13 cellular contexts compared by ENCODE assay signal in the genomic region with DNA sequence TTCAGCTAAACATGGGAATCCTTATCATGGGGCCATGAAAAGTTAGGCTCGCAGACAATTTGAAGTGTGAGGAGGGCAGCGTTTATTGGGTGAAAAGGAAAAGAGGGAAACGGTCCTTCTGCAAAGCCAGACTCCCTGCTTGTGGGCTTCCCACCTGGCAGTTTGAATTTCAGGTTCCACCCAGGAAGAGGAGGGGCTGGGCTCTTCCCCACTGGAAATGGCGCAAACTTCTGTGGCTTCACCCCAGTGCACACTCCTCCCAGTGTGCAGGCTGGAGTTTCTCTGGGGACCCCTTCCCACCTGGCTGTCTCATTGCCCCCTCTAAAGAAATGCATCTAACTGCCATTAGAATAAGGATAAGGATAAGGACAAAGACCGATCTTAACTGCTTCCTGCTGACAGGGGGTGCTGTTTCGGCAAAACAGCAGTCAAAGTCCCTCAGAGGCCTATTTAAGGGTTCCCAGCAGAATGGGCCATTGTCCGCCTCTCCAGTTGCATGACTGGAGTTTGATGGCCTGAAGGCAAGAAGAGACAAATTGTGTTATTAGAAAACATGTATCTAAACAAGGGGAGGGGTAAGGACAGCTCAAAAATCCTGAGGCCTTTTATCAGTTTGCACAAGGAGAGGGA. TPM values are rescaled to one million over a fixed set of nuclear protein-coding genes. Genes with fewer than 3 reads are reported as not detected.
DNase-seq lines count a peak whose midpoint lies in the region; ATAC-seq and TF ChIP-seq lines count a peak whose summit lies in the region.
"Had no signal": no experiment of that assay in that cellular context is flagged by ENCODE, and none has a peak within 500 bp of the region (broad histone marks: within the 10 kb centered on the region; RNA-seq: fewer than 3 reads in every experiment).

No MANE protein-coding gene starts in this region.

- no peak overlapping the region for H3K9ac ChIP-seq in OCI-LY3 (ENCODE audit: low read length)
- H3K9ac ChIP-seq in endodermal cell (ENCODE audit: extremely low read depth, low read length, poor library complexity, severe bottlenecking), result no peak overlapping the region

- H3K36me3 Mint-ChIP-seq in activated naive CD4-positive, alpha-beta T cell treated with anti-CD3 and anti-CD28 coated beads, Interleukin-2, amount 50 U/mL, for 24 hours, result peaks cover 31% of the 10 kb centered on the region
- H3K36me3 Mint-ChIP-seq in endodermal cell (ENCODE audit: low read depth), result peaks cover 4% of the 10 kb centered on the region
- peaks cover 69 to 75% of the 10 kb centered on the region in 2 donors for H3K36me3 Mint-ChIP-seq in stimulated activated naive B cell treated with anti-CD40 and anti-IgM and Interleukin-4, amounts not matched to agents 10 μg/mL and 1 μg/mL and 100 μg/mL, for 72 hours

- H3K27ac ChIP-seq in OCI-LY3 (ENCODE audit: low read length), result peak overlapping the region; percentile 44
- no peak overlapping the region for H3K27ac ChIP-seq in endodermal cell (ENCODE audit: low read depth, low read length)
- H3K27ac ChIP-seq: left ventricle myocardium inferior, SK-N-MC, stomach had no signal

- no peaks in the 10 kb centered on the region for H3K9me3 ChIP-seq in OCI-LY3 (ENCODE audit: insufficient read depth, low read length)
- H3K9me3 ChIP-seq in endodermal cell (ENCODE audit: control insufficient read depth, low read length), result no peaks in the 10 kb centered on the region
- H3K9me3 ChIP-seq: left ventricle myocardium inferior, stomach had no signal

- 92 to 100% methylated on average over 4 to 7 of the region's 7 CpGs for WGBS in endodermal cell (ENCODE audit: insufficient coverage in 1 of 2, insufficient read length in 1 of 2), 2 experiments

- no peaks in the 10 kb centered on the region for H3K79me2 ChIP-seq in OCI-LY3 (ENCODE audit: low read length)

- peak; percentile 49; the same call in 1 of the 2 replicates for TF ChIP-seq CTCF in OCI-LY3 (IDR thresholded peaks at IDR 0.05; ENCODE audit: low read depth, low read length)
- TF ChIP-seq CTCF in endodermal cell (conservative IDR thresholded peaks at IDR 0.05), result peak; percentile 68

- peak overlapping the region; percentile 18 for H3K27ac Mint-ChIP-seq in activated naive CD4-positive, alpha-beta T cell treated with anti-CD3 and anti-CD28 coated beads, Interleukin-2, amount 50 U/mL, for 24 hours
- no peak overlapping the region for H3K27ac Mint-ChIP-seq in endodermal cell
- H3K27ac Mint-ChIP-seq in stimulated activated naive B cell treated with anti-CD40 and anti-IgM and Interleukin-4, amounts not matched to agents 10 μg/mL and 1 μg/mL and 100 μg/mL, for 72 hours, result peak overlapping the region; percentile 52

- no peak for DNase-seq in activated naive CD4-positive, alpha-beta T cell (lab: John Stamatoyannopoulos, UW)
- DNase-seq in endodermal cell (peak; percentile 63), NCI-H345 treated with DMSO at 0.1 percent for 48 hours (lab: John Stamatoyannopoulos, UW; ENCODE audit: unreplicated experiment) (no peak), NCI-H526 treated with DMSO at 0.1 percent for 48 hours (lab: John Stamatoyannopoulos, UW) (no peak)
- DNase-seq in stimulated activated naive B cell treated with anti-CD40 and anti-IgM and Interleukin-4, amounts not matched to agents 10 μg/mL and 1 μg/mL and 100 μg/mL, for 72 hours, result no peak
- DNase-seq: COR-L47, left ventricle myocardium inferior, NCI-H1417 treated with DMSO at 0.1 percent for 48 hours, stomach had no signal

- H3K4me2 ChIP-seq in OCI-LY3 (ENCODE audit: low read length), result no peak overlapping the region

- no peak overlapping the region for H3K4me3 Mint-ChIP-seq in activated naive CD4-positive, alpha-beta T cell treated with anti-CD3 and anti-CD28 coated beads, Interleukin-2, amount 50 U/mL, for 24 hours
- H3K4me3 Mint-ChIP-seq in endodermal cell, result no peak overlapping the region
- H3K4me3 Mint-ChIP-seq in stimulated activated naive B cell treated with anti-CD40 and anti-IgM and Interleukin-4, amounts not matched to agents 10 μg/mL and 1 μg/mL and 100 μg/mL, for 72 hours, result no peak overlapping the region

- H3K4me1 Mint-ChIP-seq in activated naive CD4-positive, alpha-beta T cell treated with anti-CD3 and anti-CD28 coated beads, Interleukin-2, amount 50 U/mL, for 24 hours, result peaks cover 42% of the 10 kb centered on the region
- peaks cover 16% of the 10 kb centered on the region for H3K4me1 Mint-ChIP-seq in endodermal cell
- H3K4me1 Mint-ChIP-seq in stimulated activated naive B cell treated with anti-CD40 and anti-IgM and Interleukin-4, amounts not matched to agents 10 μg/mL and 1 μg/mL and 100 μg/mL, for 72 hours, result peaks cover 33 to 79% of the 10 kb centered on the region in 2 donors

- no peak overlapping the region for H3K4me3 ChIP-seq in OCI-LY3 (ENCODE audit: low read length)
- no peak overlapping the region for H3K4me3 ChIP-seq in endodermal cell (ENCODE audit: low read length)
- H3K4me3 ChIP-seq: left ventricle myocardium inferior, SK-N-MC, stomach had no signal

- H3K36me3 ChIP-seq in OCI-LY3 (replicated peaks; ENCODE audit: low read depth, low read length) (peaks cover 88% of the 10 kb centered on the region), endodermal cell (ENCODE audit: control insufficient read depth, insufficient read depth, low read length) (no peaks in the 10 kb centered on the region)

- no peak for ATAC-seq in stimulated activated naive B cell treated with anti-CD40 and anti-IgM and Interleukin-4, amounts not matched to agents 10 μg/mL and 1 μg/mL and 100 μg/mL, for 72 hours (replicated peaks)
- ATAC-seq in GM19324 (IDR thresholded peaks at IDR 0.05; ENCODE audit: low FRiP score, unreplicated experiment), result no peak

- H4K20me1 ChIP-seq in OCI-LY3 (ENCODE audit: insufficient read depth, low read length), result no peaks in the 10 kb centered on the region

- no peak overlapping the region for H2AFZ ChIP-seq in OCI-LY3 (ENCODE audit: low read depth, low read length)

- no peaks in the 10 kb centered on the region for H3K27me3 ChIP-seq in OCI-LY3 (ENCODE audit: low read depth, low read length)
- no peaks in the 10 kb centered on the region for H3K27me3 ChIP-seq in endodermal cell (ENCODE audit: control insufficient read depth, insufficient read depth, low read length, poor library complexity, severe bottlenecking)
- H3K27me3 ChIP-seq: stomach had no signal

- no peaks in the 10 kb centered on the region for H3K9me3 Mint-ChIP-seq in activated naive CD4-positive, alpha-beta T cell treated with anti-CD3 and anti-CD28 coated beads, Interleukin-2, amount 50 U/mL, for 24 hours
- no peaks in the 10 kb centered on the region for H3K9me3 Mint-ChIP-seq in endodermal cell
- peaks cover 0 to 2% of the 10 kb centered on the region in 2 donors for H3K9me3 Mint-ChIP-seq in stimulated activated naive B cell treated with anti-CD40 and anti-IgM and Interleukin-4, amounts not matched to agents 10 μg/mL and 1 μg/mL and 100 μg/mL, for 72 hours

- H3K27me3 Mint-ChIP-seq in activated naive CD4-positive, alpha-beta T cell treated with anti-CD3 and anti-CD28 coated beads, Interleukin-2, amount 50 U/mL, for 24 hours, result no peaks in the 10 kb centered on the region
- no peaks in the 10 kb centered on the region for H3K27me3 Mint-ChIP-seq in endodermal cell (ENCODE audit: insufficient read depth)
- H3K27me3 Mint-ChIP-seq in stimulated activated naive B cell treated with anti-CD40 and anti-IgM and Interleukin-4, amounts not matched to agents 10 μg/mL and 1 μg/mL and 100 μg/mL, for 72 hours, result no peaks in the 10 kb centered on the region

- peaks cover 13% of the 10 kb centered on the region for H3K4me1 ChIP-seq in OCI-LY3 (ENCODE audit: low read length)
- no peaks in the 10 kb centered on the region for H3K4me1 ChIP-seq in endodermal cell (ENCODE audit: control insufficient read depth, insufficient read depth, low read length)

RNA-seq across cellular contexts. Expression of a gene that starts 20.4 kb away (rescaled TPM):
- total RNA-seq in endodermal cell, result 1 to 10 TPM; 2.0 to 4.2 TPM
- 2.9 TPM for polyA plus RNA-seq in endodermal cell (2013, experiment 1 of 2)
- polyA plus RNA-seq in endodermal cell (2013, experiment 2 of 2), result 2.8 TPM

RNA-seq across cellular contexts. Expression of a gene that starts 46.5 kb away (rescaled TPM):
- 10 to 100 TPM; 10.4 to 11.9 TPM for total RNA-seq in endodermal cell
- 8.3 TPM for polyA plus RNA-seq in endodermal cell (2013, experiment 1 of 2)
- polyA plus RNA-seq in endodermal cell (2013, experiment 2 of 2), result 10.8 TPM
